10 cellular contexts compared by ENCODE assay signal in the genomic region with DNA sequence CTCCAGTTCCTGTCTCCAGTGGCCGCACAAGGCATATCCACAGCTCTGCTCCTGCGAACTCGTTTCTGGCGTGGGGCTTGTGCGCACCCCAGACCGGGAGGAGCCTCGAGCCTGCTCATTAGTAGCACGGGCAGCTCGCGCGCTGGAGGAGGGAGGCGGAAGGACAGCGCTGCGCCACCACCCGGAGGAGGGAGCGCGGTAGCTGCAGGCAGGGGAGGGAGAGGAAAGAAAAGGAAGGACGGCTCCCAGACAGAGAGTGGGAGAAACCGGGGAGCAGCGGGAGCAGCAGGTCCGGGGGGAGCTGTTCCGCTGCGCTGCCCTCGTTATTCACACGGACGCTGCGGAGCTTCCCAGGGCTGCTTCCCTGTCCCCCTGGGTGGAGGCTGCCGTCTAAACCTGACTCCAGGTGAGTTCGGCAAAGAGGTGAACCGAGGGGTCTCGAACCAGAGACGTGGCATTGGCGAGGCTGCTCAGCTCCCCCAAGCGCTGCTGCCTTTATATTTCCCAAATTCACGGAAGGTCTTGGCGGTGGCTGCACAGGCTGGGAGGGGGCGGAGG.
A peak's percentile ranks its signal among the peaks of the same experiment; 100 is the strongest.
DNase-seq lines count a peak whose midpoint lies in the region; ATAC-seq and TF ChIP-seq lines count a peak whose summit lies in the region.
"Had no signal": no experiment of that assay in that cellular context is flagged by ENCODE, and none has a peak within 500 bp of the region (broad histone marks: within the 10 kb centered on the region; RNA-seq: fewer than 3 reads in every experiment).

No MANE protein-coding gene starts in this region.

- H3K27me3 Mint-ChIP-seq in naive thymus-derived CD8-positive, alpha-beta T cell = peaks cover 4 to 13% (median 6%) of the 10 kb centered on the region in 5 donors

- H3K9me3 Mint-ChIP-seq in naive thymus-derived CD8-positive, alpha-beta T cell = peaks cover 0 to 16% (median 7%) of the 10 kb centered on the region in 9 donors

- peaks cover 0 to 5% (median under 1%) of the 10 kb centered on the region in 4 donors for H3K4me1 Mint-ChIP-seq in naive thymus-derived CD8-positive, alpha-beta T cell

- H3K27me3 ChIP-seq in WERI-Rb-1 (ENCODE audit: insufficient read depth, low read depth, severe bottlenecking) = no peaks in the 10 kb centered on the region

- H3K9me3 ChIP-seq in WERI-Rb-1 (ENCODE audit: severe bottlenecking) (no peaks in the 10 kb centered on the region), iPS-18c (ENCODE audit: control insufficient read depth, insufficient read depth, low read length) (no peaks in the 10 kb centered on the region)
- H3K9me3 ChIP-seq: A549 had no signal

- H3K36me3 ChIP-seq in WERI-Rb-1 = no peaks in the 10 kb centered on the region

- ATAC-seq in HG03457 (IDR thresholded peaks at IDR 0.05; ENCODE audit: unreplicated experiment) = no peak
- ATAC-seq in naive thymus-derived CD8-positive, alpha-beta T cell = no peak
- ATAC-seq: A549; activated T-cell treated with anti-CD3 and anti-CD28 coated beads, Interleukin-2, amount 50 U/mL, for 4 hours had no signal

- no peak overlapping the region for H3K4me3 Mint-ChIP-seq in naive thymus-derived CD8-positive, alpha-beta T cell
- H3K4me3 Mint-ChIP-seq: activated T-cell treated with anti-CD3 and anti-CD28 coated beads, Interleukin-2, amount 50 U/mL, for 4 hours had no signal

- H3K4me3 ChIP-seq in WERI-Rb-1 (ENCODE audit: low read depth, low read length) (peak overlapping the region; percentile 74), iPS-18c (ENCODE audit: insufficient read depth, low read depth, low read length) (peak overlapping the region; percentile 71)
- H3K4me3 ChIP-seq: A549 had no signal

- H3K36me3 Mint-ChIP-seq in naive thymus-derived CD8-positive, alpha-beta T cell = peaks cover 0 to 7% (median 0%) of the 10 kb centered on the region in 3 donors

- no peak overlapping the region for H3K27ac Mint-ChIP-seq in naive thymus-derived CD8-positive, alpha-beta T cell

- peak; percentile 64 for TF ChIP-seq CTCF in WERI-Rb-1 (IDR thresholded peaks at IDR 0.05; ENCODE audit: low read depth, low read length)

- peak; percentile 26 for DNase-seq in NCI-H2171 treated with DMSO at 0.1 percent for 48 hours (lab: John Stamatoyannopoulos, UW)
- DNase-seq in NCI-H2171 (lab: John Stamatoyannopoulos, UW) = no peak
- peak; percentile 90 for DNase-seq in WERI-Rb-1
- peak; percentile 4 for DNase-seq in stromal cell of bone marrow (ENCODE audit: low read depth)
- DNase-seq in naive thymus-derived CD8-positive, alpha-beta T cell = no peak
- DNase-seq in stimulated activated CD4-positive, alpha-beta T cell treated with anti-CD3 and anti-CD28 coated beads, Interleukin-1b, Interleukin-23, amount 100 ng/mL, for 48 hours = no peak
- DNase-seq: activated T-cell treated with anti-CD3 and anti-CD28 coated beads, Interleukin-2, amount 50 U/mL, for 4 hours had no signal

- no peak overlapping the region for H3K27ac ChIP-seq in WERI-Rb-1
- H3K27ac ChIP-seq: A549 had no signal

- POLR2A ChIA-PET in naive thymus-derived CD8-positive, alpha-beta T cell (lab: Charles Lee) = no interaction called here

Comparison
In these comparisons a context has a peak if more than half of its experiments do, and no peak if none do; other contexts are left out.
1. DNase-seq: peak in NCI-H2171 treated with DMSO at 0.1 percent for 48 hours (single experiment), WERI-Rb-1 (single experiment) and stromal cell of bone marrow (single experiment); none in NCI-H2171 (single experiment), naive thymus-derived CD8-positive, alpha-beta T cell (0 of 10) and stimulated activated CD4-positive, alpha-beta T cell treated with anti-CD3 and anti-CD28 coated beads, Interleukin-1b, Interleukin-23, amount 100 ng/mL, for 48 hours (single experiment).